ENCODE assay signal across 22 cellular contexts in genomic region chr6:20188630-20189075, GRCh38. TPM values are rescaled to one million over a fixed set of nuclear protein-coding genes. Genes with fewer than 3 reads are reported as not detected.
DNase-seq lines count a peak whose midpoint lies in the region; ATAC-seq and TF ChIP-seq lines count a peak whose summit lies in the region.
"Had no signal": no experiment of that assay in that cellular context is flagged by ENCODE, and none has a peak within 500 bp of the region (broad histone marks: within the 10 kb centered on the region; RNA-seq: fewer than 3 reads in every experiment).

No MANE protein-coding gene starts in this region.

- peaks cover 5% of the 10 kb centered on the region for H3K4me1 Mint-ChIP-seq in stimulated activated naive CD8-positive, alpha-beta T cell treated with anti-CD3 and anti-CD28 coated beads, Interleukin-15, amount 100 ng/mL, for 72 hours

- H3K4me3 Mint-ChIP-seq in stimulated activated naive CD8-positive, alpha-beta T cell treated with anti-CD3 and anti-CD28 coated beads, Interleukin-15, amount 100 ng/mL, for 72 hours, result no peak overlapping the region
- H3K4me3 Mint-ChIP-seq: CD4-positive, CD25-positive, alpha-beta regulatory T cell; IgD-negative memory B cell; immature natural killer cell; naive thymus-derived CD4-positive, alpha-beta T cell; T-helper 1 cell treated with Interleukin-12 subunit alpha and Interleukin-12 subunit beta and Interleukin-4 antibody, amounts not matched to agents 30 μg/mL and 1 μg/mL, for 36 hours had no signal

- intact Hi-C loops in sigmoid colon (cut with DNase I) (no loop called here), left cardiac atrium (cut with DNase I) (no loop called here)

- H3K27ac ChIP-seq in sigmoid colon (no peak overlapping the region), suprapubic skin (no peak overlapping the region)
- H3K27ac ChIP-seq: heart left ventricle, prostate gland, spleen had no signal

- H3K9me3 ChIP-seq in sigmoid colon (no peaks in the 10 kb centered on the region), suprapubic skin (no peaks in the 10 kb centered on the region)
- H3K9me3 ChIP-seq: heart left ventricle, prostate gland had no signal

- H3K4me3 ChIP-seq in sigmoid colon, result no peak overlapping the region
- H3K4me3 ChIP-seq in suprapubic skin, result no peak overlapping the region
- H3K4me3 ChIP-seq: heart left ventricle, lung, prostate gland, spleen had no signal

- TF ChIP-seq EP300 in sigmoid colon (IDR thresholded peaks at IDR 0.05) (no peak), suprapubic skin (IDR thresholded peaks at IDR 0.05) (no peak)

- H3K9me3 Mint-ChIP-seq in stimulated activated naive CD8-positive, alpha-beta T cell treated with anti-CD3 and anti-CD28 coated beads, Interleukin-15, amount 100 ng/mL, for 72 hours, result peaks cover 0 to 6% of the 10 kb centered on the region in 2 donors
- H3K9me3 Mint-ChIP-seq: immature natural killer cell had no signal

- H3K27me3 ChIP-seq in sigmoid colon, result no peaks in the 10 kb centered on the region
- no peaks in the 10 kb centered on the region for H3K27me3 ChIP-seq in suprapubic skin
- H3K27me3 ChIP-seq: heart left ventricle, spleen had no signal

- H3K27me3 Mint-ChIP-seq in stimulated activated naive CD8-positive, alpha-beta T cell treated with anti-CD3 and anti-CD28 coated beads, Interleukin-15, amount 100 ng/mL, for 72 hours, result no peaks in the 10 kb centered on the region
- H3K27me3 Mint-ChIP-seq: CD4-positive, CD25-positive, alpha-beta regulatory T cell; IgD-negative memory B cell; naive thymus-derived CD4-positive, alpha-beta T cell had no signal

- H3K4me1 ChIP-seq in sigmoid colon (peaks cover 0 to 13% (median 10%) of the 10 kb centered on the region in 4 donors), suprapubic skin (peaks cover 11% of the 10 kb centered on the region)
- H3K4me1 ChIP-seq: spleen had no signal

- DNase-seq in stimulated activated naive CD8-positive, alpha-beta T cell treated with anti-CD3 and anti-CD28 coated beads, Interleukin-15, amount 100 ng/mL, for 72 hours, result no peak
- no peak for DNase-seq in stimulated activated naive CD8-positive, alpha-beta T cell treated with anti-CD3 and anti-CD28 coated beads, Interleukin-15, Interleukin-2, amounts not matched to agents 100 U/mL and 50 U/mL, for 24 hours
- peak; percentile 54 for DNase-seq in OCI-M2 (lab: John Stamatoyannopoulos, UW; ENCODE audit: unreplicated experiment)
- peak; percentile 76 for DNase-seq in islet precursor cell
- no peak for DNase-seq in sigmoid colon
- no peak for DNase-seq in left cardiac atrium
- no peak for DNase-seq in suprapubic skin (ENCODE audit: low spot score in 2 of 2)
- DNase-seq in SK-N-DZ (ENCODE audit: low spot score), result no peak
- DNase-seq: ACHN; activated CD4-positive, CD25-positive, alpha-beta regulatory T cell treated with anti-CD3 and anti-CD28 coated beads, Interleukin-2, amount 50 U/mL, for 72 hours; activated gamma-delta T cell; CD4-positive, CD25-positive, alpha-beta regulatory T cell; heart left ventricle; immature natural killer cell; naive thymus-derived CD4-positive, alpha-beta T cell; NCI-H2081 treated with DMSO at 0.1 percent for 48 hours; NCI-H510A; spleen had no signal

- ATAC-seq in stimulated activated naive CD8-positive, alpha-beta T cell treated with anti-CD3 and anti-CD28 coated beads, Interleukin-15, amount 100 ng/mL, for 72 hours, result peak; percentile 39
- no peak for ATAC-seq in stimulated activated naive CD8-positive, alpha-beta T cell treated with anti-CD3 and anti-CD28 coated beads, Interleukin-15, Interleukin-2, amounts not matched to agents 100 U/mL and 50 U/mL, for 24 hours
- ATAC-seq in left cardiac atrium, result no peak
- ATAC-seq: heart left ventricle; naive thymus-derived CD4-positive, alpha-beta T cell had no signal

- no peaks in the 10 kb centered on the region for H3K36me3 ChIP-seq in sigmoid colon
- H3K36me3 ChIP-seq in suprapubic skin, result no peaks in the 10 kb centered on the region
- H3K36me3 ChIP-seq: prostate gland had no signal

- TF ChIP-seq POLR2A in sigmoid colon (IDR thresholded peaks at IDR 0.05) (no peak), suprapubic skin (IDR thresholded peaks at IDR 0.05) (no peak)

- no peak for TF ChIP-seq CTCF in sigmoid colon (IDR thresholded peaks at IDR 0.05)
- TF ChIP-seq CTCF in suprapubic skin (IDR thresholded peaks at IDR 0.05), result no peak

- peak overlapping the region in 1 of 2 donors; percentile 72 for H3K27ac Mint-ChIP-seq in stimulated activated naive CD8-positive, alpha-beta T cell treated with anti-CD3 and anti-CD28 coated beads, Interleukin-15, amount 100 ng/mL, for 72 hours
- H3K27ac Mint-ChIP-seq: CD4-positive, CD25-positive, alpha-beta regulatory T cell; IgD-negative memory B cell; immature natural killer cell; naive thymus-derived CD4-positive, alpha-beta T cell; T-helper 1 cell treated with Interleukin-12 subunit alpha and Interleukin-12 subunit beta and Interleukin-4 antibody, amounts not matched to agents 30 μg/mL and 1 μg/mL, for 36 hours had no signal

RNA-seq across cellular contexts. Expression of gene MBOAT1, which starts 23.6 kb away (rescaled TPM):
- 10 to 100 TPM in 3 of 4 donors, 1 to 10 TPM in 1; 6.9 to 15.6 (median 11.0) TPM for total RNA-seq in sigmoid colon
- polyA plus RNA-seq in sigmoid colon, result 10 to 100 TPM in 1 of 3 donors, 1 to 10 TPM in 2; 2.4 to 16.6 (median 3.5) TPM
- 1 to 10 TPM; 5.1 to 6.1 TPM for total RNA-seq in left cardiac atrium
- total RNA-seq in suprapubic skin, result 10 to 100 TPM in 1 of 4 donors, 1 to 10 TPM in 3; 5.3 to 18.8 (median 8.2) TPM
- polyA plus RNA-seq in SK-N-DZ (2014; cell fraction: cytosol; rRNA removed), result 0.05 and 0.37 TPM in 2 replicates
- polyA plus RNA-seq in SK-N-DZ (2014; cell fraction: nucleus; rRNA removed), result 0.23 and 0.26 TPM in 2 replicates

Comparison
In these comparisons a context has a peak if more than half of its experiments do, and no peak if none do; other contexts are left out.
1. DNase-seq: peak in OCI-M2 (single experiment) and islet precursor cell (single experiment); none in stimulated activated naive CD8-positive, alpha-beta T cell treated with anti-CD3 and anti-CD28 coated beads, Interleukin-15, amount 100 ng/mL, for 72 hours (0 of 2), stimulated activated naive CD8-positive, alpha-beta T cell treated with anti-CD3 and anti-CD28 coated beads, Interleukin-15, Interleukin-2, amounts not matched to agents 100 U/mL and 50 U/mL, for 24 hours (single experiment), sigmoid colon (single experiment), left cardiac atrium (single experiment), suprapubic skin (0 of 2) and SK-N-DZ (single experiment).